In the genomic region with DNA sequence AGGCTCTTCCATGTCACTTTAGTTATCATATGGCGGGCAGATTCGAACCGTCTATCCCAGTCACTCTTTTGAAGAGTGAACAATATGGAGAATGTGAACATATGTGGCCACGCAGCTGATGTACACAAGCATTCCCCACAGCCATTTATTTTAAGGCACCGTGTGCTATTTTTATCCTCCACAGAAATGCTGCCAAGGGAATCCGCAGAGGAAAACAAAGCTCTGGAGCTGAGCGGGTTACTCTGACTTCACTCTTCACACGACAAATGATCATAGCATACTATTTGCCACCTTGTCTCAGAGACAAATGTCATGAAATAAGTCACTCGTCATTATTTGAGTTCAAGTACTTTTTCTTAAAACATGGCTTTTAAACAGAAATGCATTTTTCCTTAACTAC, we compare ENCODE assay signal across 12 cellular contexts.
DNase-seq lines count a peak whose midpoint lies in the region; ATAC-seq and TF ChIP-seq lines count a peak whose summit lies in the region.
"Had no signal": no experiment of that assay in that cellular context is flagged by ENCODE, and none has a peak within 500 bp of the region (broad histone marks: within the 10 kb centered on the region; RNA-seq: fewer than 3 reads in every experiment).

No MANE protein-coding gene starts in this region.

- peaks cover 14% of the 10 kb centered on the region for H3K4me1 Mint-ChIP-seq in Caco-2 (ENCODE audit: low read depth, unreplicated experiment)
- H3K4me1 Mint-ChIP-seq in naive thymus-derived CD4-positive, alpha-beta T cell = peaks cover 7 to 26% (median 12%) of the 10 kb centered on the region in 7 donors
- H3K4me1 Mint-ChIP-seq in activated CD4-positive, alpha-beta memory T cell treated with anti-CD3 and anti-CD28 coated beads for 36 hours (ENCODE audit: low read depth) = peaks cover 10% of the 10 kb centered on the region

- H3K36me3 ChIP-seq in Caco-2 (ENCODE audit: control insufficient read depth, insufficient read depth, low read length) = no peaks in the 10 kb centered on the region; the same call in none of the 2 replicates
- H3K36me3 ChIP-seq in breast epithelium = no peaks in the 10 kb centered on the region
- H3K36me3 ChIP-seq in right atrium auricular region = peaks cover 5% of the 10 kb centered on the region
- no peaks in the 10 kb centered on the region for H3K36me3 ChIP-seq in psoas muscle (ENCODE audit: insufficient read depth in 1 of 2, low read depth in 1 of 2)
- H3K36me3 ChIP-seq in naive thymus-derived CD4-positive, alpha-beta T cell (ENCODE audit: control insufficient read depth in 2 of 3, insufficient read depth in 3 of 3, low read length in 3 of 3) = no peaks in the 10 kb centered on the region
- H3K36me3 ChIP-seq: left lung had no signal

- intact Hi-C loops in Caco-2 (cut with micrococcal nuclease; ENCODE audit: unreplicated experiment) = loop anchor here (5.0 kb wide), 1 partner anchor 53 kb away; no protein-coding TSS in a partner anchor
- intact Hi-C loops in breast epithelium (cut with DNase I; ENCODE audit: low total_unique reads) = loop anchor here (5.0 kb wide), 1 partner anchor 97 kb away; no protein-coding TSS in a partner anchor
- intact Hi-C loops in psoas muscle (cut with DNase I) = loop anchor here in 1 of 2 donors (5.0 kb wide), 3 partner anchors 48 to 97 kb away; no protein-coding TSS in a partner anchor
- intact Hi-C loops in naive thymus-derived CD4-positive, alpha-beta T cell (cut with micrococcal nuclease) = no loop called here
- intact Hi-C loops in activated CD4-positive, alpha-beta memory T cell treated with anti-CD3 and anti-CD28 coated beads for 36 hours (cut with micrococcal nuclease) = loop anchor here (10.0 kb wide), 1 partner anchor 525 kb away; no protein-coding TSS in a partner anchor

- peak in 2 of 4 donors; percentile 23 to 33 for ATAC-seq in psoas muscle
- ATAC-seq in naive thymus-derived CD4-positive, alpha-beta T cell = no peak
- ATAC-seq: activated CD8-positive, alpha-beta memory T cell treated with anti-CD3 and anti-CD28 coated beads, Interleukin-2, amount 10 ng/mL, durations not matched to agents 7 days and 5 days; T-helper 17 cell had no signal

- no peaks in the 10 kb centered on the region for H3K9me3 Mint-ChIP-seq in Caco-2 (ENCODE audit: unreplicated experiment)
- H3K9me3 Mint-ChIP-seq in naive thymus-derived CD4-positive, alpha-beta T cell = no peaks in the 10 kb centered on the region
- H3K9me3 Mint-ChIP-seq in activated CD4-positive, alpha-beta memory T cell treated with anti-CD3 and anti-CD28 coated beads for 36 hours = no peaks in the 10 kb centered on the region

- H3K27ac ChIP-seq in breast epithelium (peak overlapping the region; percentile 95 to 97), right atrium auricular region (peak overlapping the region; percentile 76 to 93), psoas muscle (peak overlapping the region; percentile 80)
- H3K27ac ChIP-seq in naive thymus-derived CD4-positive, alpha-beta T cell (ENCODE audit: low read depth, low read length) = no peak overlapping the region

- H3K27ac Mint-ChIP-seq in Caco-2 (ENCODE audit: unreplicated experiment) = peak overlapping the region; percentile 44
- H3K27ac Mint-ChIP-seq in naive thymus-derived CD4-positive, alpha-beta T cell = no peak overlapping the region
- H3K27ac Mint-ChIP-seq in activated CD4-positive, alpha-beta memory T cell treated with anti-CD3 and anti-CD28 coated beads for 36 hours = no peak overlapping the region
- H3K27ac Mint-ChIP-seq: activated CD8-positive, alpha-beta memory T cell treated with anti-CD3 and anti-CD28 coated beads, Interleukin-2, amount 10 ng/mL, durations not matched to agents 7 days and 5 days; T-helper 17 cell had no signal

- H3K4me1 ChIP-seq in Caco-2 (peaks cover 23% of the 10 kb centered on the region), breast epithelium (peaks cover 31 to 74% of the 10 kb centered on the region in 2 donors), right atrium auricular region (peaks cover 0 to 100% of the 10 kb centered on the region in 2 donors), psoas muscle (peaks cover 99% of the 10 kb centered on the region)
- no peaks in the 10 kb centered on the region for H3K4me1 ChIP-seq in naive thymus-derived CD4-positive, alpha-beta T cell (ENCODE audit: control insufficient read depth in 2 of 2, insufficient read depth in 2 of 2, low read length in 2 of 2)

- no peak for DNase-seq in Caco-2
- DNase-seq in breast epithelium (ENCODE audit: low spot score in 2 of 2) = no peak
- no peak for DNase-seq in right atrium auricular region (ENCODE audit: low spot score)
- no peak for DNase-seq in psoas muscle
- no peak for DNase-seq in stimulated activated CD4-positive, alpha-beta T cell treated with anti-CD3 and anti-CD28 coated beads, Interleukin-2, amount 100 ng/mL, for 48 hours
- DNase-seq in naive thymus-derived CD4-positive, alpha-beta T cell = no peak
- DNase-seq in pons (ENCODE audit: low spot score) = no peak
- no peak for DNase-seq in activated CD4-positive, alpha-beta memory T cell treated with anti-CD3 and anti-CD28 coated beads for 36 hours
- DNase-seq: activated CD8-positive, alpha-beta memory T cell treated with anti-CD3 and anti-CD28 coated beads, Interleukin-2, amount 10 ng/mL, durations not matched to agents 7 days and 5 days; NCI-H1436; T-helper 17 cell had no signal

- H3K9me3 ChIP-seq in Caco-2 = no peaks in the 10 kb centered on the region
- H3K9me3 ChIP-seq in breast epithelium = no peaks in the 10 kb centered on the region
- no peaks in the 10 kb centered on the region for H3K9me3 ChIP-seq in right atrium auricular region
- no peaks in the 10 kb centered on the region for H3K9me3 ChIP-seq in psoas muscle
- no peaks in the 10 kb centered on the region for H3K9me3 ChIP-seq in naive thymus-derived CD4-positive, alpha-beta T cell (ENCODE audit: control insufficient read depth in 2 of 3, low read length in 3 of 3)
- H3K9me3 ChIP-seq: left lung had no signal

- no peaks in the 10 kb centered on the region for H3K27me3 Mint-ChIP-seq in Caco-2 (ENCODE audit: insufficient read depth, unreplicated experiment)
- peaks cover 0 to 13% (median 4%) of the 10 kb centered on the region in 5 donors for H3K27me3 Mint-ChIP-seq in naive thymus-derived CD4-positive, alpha-beta T cell
- peaks cover 43% of the 10 kb centered on the region for H3K27me3 Mint-ChIP-seq in activated CD4-positive, alpha-beta memory T cell treated with anti-CD3 and anti-CD28 coated beads for 36 hours

- CTCF ChIA-PET in Caco-2 (lab: Charles Lee) = interaction anchor here (1.1 to 1.5 kb wide), 2 partner anchors 12 to 67 kb away, joined by 7 to 9 read pairs; no protein-coding TSS in a partner anchor
- CTCF ChIA-PET in naive thymus-derived CD4-positive, alpha-beta T cell (lab: Charles Lee) = no interaction called here
- CTCF ChIA-PET in activated CD4-positive, alpha-beta memory T cell treated with anti-CD3 and anti-CD28 coated beads for 36 hours (lab: Charles Lee) = interaction anchor here (0.7 to 1.1 kb wide), 2 partner anchors 12 to 23 kb away, joined by 3 to 4 read pairs; no protein-coding TSS in a partner anchor

- TF ChIP-seq CTCF in Caco-2 (IDR thresholded peaks at IDR 0.05; ENCODE audit: insufficient read depth in 1 of 2, low read depth in 1 of 2, low read length in 1 of 2, severe bottlenecking in 1 of 2, unreplicated experiment in 1 of 2) (no peak), breast epithelium (IDR thresholded peaks at IDR 0.05) (no peak), right atrium auricular region (IDR thresholded peaks at IDR 0.05) (no peak), psoas muscle (IDR thresholded peaks at IDR 0.05) (no peak)

- no peaks in the 10 kb centered on the region for H3K27me3 ChIP-seq in Caco-2 (replicated peaks; ENCODE audit: control insufficient read depth, insufficient read depth, low read length)
- no peaks in the 10 kb centered on the region for H3K27me3 ChIP-seq in breast epithelium
- no peaks in the 10 kb centered on the region for H3K27me3 ChIP-seq in right atrium auricular region
- no peaks in the 10 kb centered on the region for H3K27me3 ChIP-seq in psoas muscle (ENCODE audit: insufficient read depth in 3 of 3, low read length in 2 of 3)
- H3K27me3 ChIP-seq in naive thymus-derived CD4-positive, alpha-beta T cell (ENCODE audit: control insufficient read depth in 2 of 2, insufficient read depth in 2 of 2, low read length in 2 of 2) = no peaks in the 10 kb centered on the region
- H3K27me3 ChIP-seq: left lung had no signal

- BruUV-seq in Caco-2 (replicated peaks; lab: Mats Ljungman, UMichigan) = no TSS peak

- POLR2A ChIA-PET in Caco-2 (lab: Charles Lee) = no interaction called here
- POLR2A ChIA-PET in naive thymus-derived CD4-positive, alpha-beta T cell (lab: Charles Lee) = no interaction called here
- POLR2A ChIA-PET in activated CD4-positive, alpha-beta memory T cell treated with anti-CD3 and anti-CD28 coated beads for 36 hours (lab: Charles Lee) = no interaction called here

- WGBS in psoas muscle, 3 donors = 22 to 36% (median 26%) methylated on average over 9 of the region's 9 CpGs

- no peak overlapping the region for H3K4me3 ChIP-seq in Caco-2 (ENCODE audit: low read depth, low read length)
- H3K4me3 ChIP-seq in breast epithelium = no peak overlapping the region
- no peak overlapping the region for H3K4me3 ChIP-seq in right atrium auricular region
- peak overlapping the region; percentile 8 for H3K4me3 ChIP-seq in psoas muscle
- H3K4me3 ChIP-seq in naive thymus-derived CD4-positive, alpha-beta T cell (ENCODE audit: low read length) = no peak overlapping the region
- H3K4me3 ChIP-seq: left lung had no signal

- TF ChIP-seq POLR2A in breast epithelium (IDR thresholded peaks at IDR 0.05) = no peak

- peaks cover 64% of the 10 kb centered on the region for H3K36me3 Mint-ChIP-seq in Caco-2 (ENCODE audit: insufficient read depth, unreplicated experiment)
- peaks cover 0 to 3% (median 0%) of the 10 kb centered on the region in 5 donors for H3K36me3 Mint-ChIP-seq in naive thymus-derived CD4-positive, alpha-beta T cell
- no peaks in the 10 kb centered on the region for H3K36me3 Mint-ChIP-seq in activated CD4-positive, alpha-beta memory T cell treated with anti-CD3 and anti-CD28 coated beads for 36 hours
- H3K36me3 Mint-ChIP-seq: activated CD8-positive, alpha-beta memory T cell treated with anti-CD3 and anti-CD28 coated beads, Interleukin-2, amount 10 ng/mL, durations not matched to agents 7 days and 5 days had no signal

- no peak overlapping the region for H3K4me3 Mint-ChIP-seq in Caco-2 (ENCODE audit: unreplicated experiment)
- H3K4me3 Mint-ChIP-seq in naive thymus-derived CD4-positive, alpha-beta T cell = no peak overlapping the region
- no peak overlapping the region for H3K4me3 Mint-ChIP-seq in activated CD4-positive, alpha-beta memory T cell treated with anti-CD3 and anti-CD28 coated beads for 36 hours
- H3K4me3 Mint-ChIP-seq: activated CD8-positive, alpha-beta memory T cell treated with anti-CD3 and anti-CD28 coated beads, Interleukin-2, amount 10 ng/mL, durations not matched to agents 7 days and 5 days; T-helper 17 cell had no signal

Comparison
In these comparisons a context has a peak if more than half of its experiments do, and no peak if none do; other contexts are left out.
1. intact Hi-C loops: an anchor here in Caco-2 (5.0 kb wide), breast epithelium (5.0 kb wide) and activated CD4-positive, alpha-beta memory T cell treated with anti-CD3 and anti-CD28 coated beads for 36 hours (10.0 kb wide); none called in naive thymus-derived CD4-positive, alpha-beta T cell.